1 cellular context compared by ENCODE assay signal in the genomic region with DNA sequence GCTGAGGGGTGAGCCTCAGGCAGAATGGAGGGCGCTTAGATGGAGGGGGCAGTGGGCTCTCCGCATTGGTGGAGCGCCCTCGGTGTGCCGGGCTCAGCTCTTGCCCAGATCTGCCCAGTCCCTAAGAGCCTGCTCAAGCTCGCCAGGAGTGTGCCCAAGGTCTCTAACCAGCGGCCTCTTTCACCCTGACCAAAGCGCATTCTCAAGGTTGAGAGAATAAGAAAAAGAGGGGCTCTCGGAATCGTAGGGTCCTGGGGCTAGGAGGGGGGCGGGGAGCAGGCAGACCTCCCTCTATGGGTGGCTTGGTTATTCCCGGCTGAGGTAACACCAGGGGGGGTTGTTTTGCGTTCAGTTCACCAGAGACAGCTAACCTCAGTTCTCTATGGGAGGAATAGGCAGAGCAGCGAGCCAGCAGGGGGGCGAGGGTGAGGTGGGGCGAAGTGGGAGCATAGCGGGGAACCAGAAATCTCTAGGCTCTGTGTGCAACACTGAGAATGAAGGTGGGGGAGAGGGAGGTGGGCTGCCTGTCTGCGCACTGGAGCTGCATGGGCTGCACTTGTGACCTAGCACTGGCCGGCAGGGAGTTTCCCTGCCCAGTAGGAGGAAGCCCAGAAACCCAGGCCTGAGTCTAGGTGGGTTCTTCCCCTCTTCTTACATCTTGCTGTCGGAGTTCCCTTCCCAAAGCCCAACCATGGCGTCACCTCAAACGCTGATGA.
TF ChIP-seq lines count a peak whose summit lies in the region.

No MANE protein-coding gene starts in this region.

TF ChIP-seq in WTC11, 78 proteins besides CTCF, POLR2A, EP300 and RAD21 (continued from another document):
- no peak for TF ChIP-seq IRF2 (CRISPR knock-in tag; IDR thresholded peaks at IDR 0.05; ENCODE audit: borderline replicate concordance, low read depth)
